Comparison of ENCODE assay signal across 18 cellular contexts in the genomic region with DNA sequence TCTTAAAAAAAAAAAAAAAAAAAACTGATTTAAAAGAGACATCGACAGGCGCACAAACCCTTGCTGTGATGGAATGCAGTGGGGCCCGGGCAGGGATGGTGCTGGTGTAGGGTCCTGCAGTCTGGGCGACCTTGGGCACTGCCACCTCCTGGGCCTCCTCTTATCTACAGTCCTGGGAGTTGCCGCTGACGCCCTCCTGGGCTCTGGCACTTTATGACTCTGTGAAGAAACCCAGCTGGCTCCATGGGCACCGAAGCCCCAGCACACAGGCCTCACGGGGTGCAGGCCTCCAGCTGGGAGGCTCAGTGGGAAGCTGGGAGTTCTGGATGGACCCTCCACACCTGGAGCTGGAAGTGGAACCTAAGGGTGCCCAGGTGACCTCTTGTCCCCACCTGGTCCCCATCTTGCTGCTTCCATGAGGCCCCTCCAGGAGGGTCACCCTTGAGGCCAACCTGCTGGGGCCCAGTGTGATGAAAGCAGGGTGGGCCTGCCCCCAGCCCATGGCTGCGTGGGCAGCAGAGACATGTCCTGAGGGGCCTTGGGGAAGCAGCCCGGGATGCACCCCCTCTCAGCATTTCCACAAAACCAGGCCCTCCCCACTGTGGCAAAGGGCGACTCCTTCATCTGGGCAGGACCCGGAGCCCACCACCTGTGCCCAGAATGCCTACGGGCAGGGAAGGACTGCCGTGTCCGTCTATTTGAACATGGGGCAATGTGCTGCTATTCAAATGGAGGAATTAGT.
DNase-seq lines count a peak whose midpoint lies in the region; FAIRE-seq and TF ChIP-seq lines count a peak whose summit lies in the region.
"Had no signal": no experiment of that assay in that cellular context is flagged by ENCODE, and none has a peak within 500 bp of the region (broad histone marks: within the 10 kb centered on the region; RNA-seq: fewer than 3 reads in every experiment).

No MANE protein-coding gene starts in this region.

- CTCF ChIA-PET in H1 (lab: Charles Lee; ENCODE audit: partially characterized antibody): interaction anchor here (0.6 to 1.0 kb wide), 2 partner anchors 61 to 189 kb away, joined by 3 read pairs; no protein-coding TSS in a partner anchor

- no peak overlapping the region for H2BK12ac ChIP-seq in H1 (ENCODE audit: low read depth, low read length)

- H3K56ac ChIP-seq in H1 (replicated peaks; ENCODE audit: insufficient read length, low read depth, low read length): no peak overlapping the region

- H4K91ac ChIP-seq in H1 (replicated peaks; ENCODE audit: insufficient read length, low read length): no peak overlapping the region

- H3K18ac ChIP-seq in H1 (ENCODE audit: extremely low read depth, low read length): no peak overlapping the region

- intact Hi-C loops in stomach (cut with DNase I; ENCODE audit: low total_unique reads): no loop called here

- peaks cover 4% of the 10 kb centered on the region for H3K27me3 Mint-ChIP-seq in HFFc6 (ENCODE audit: insufficient read depth)
- H3K27me3 Mint-ChIP-seq: B cell; dendritic cell treated with granulocyte-macrophage colony-stimulating factor and Interleukin-4, amounts not matched to agents 40 ng/mL and 50 ng/mL, for 4 days; stimulated activated memory B cell treated with anti-CD40 and anti-IgM and Interleukin-4, amounts not matched to agents 10 μg/mL and 1 μg/mL and 100 μg/mL, for 72 hours had no signal

- H3K4me3 Mint-ChIP-seq in HFFc6: no peak overlapping the region
- H3K4me3 Mint-ChIP-seq: B cell; dendritic cell treated with granulocyte-macrophage colony-stimulating factor and Interleukin-4, amounts not matched to agents 40 ng/mL and 50 ng/mL, for 4 days; stimulated activated memory B cell treated with anti-CD40 and anti-IgM and Interleukin-4, amounts not matched to agents 10 μg/mL and 1 μg/mL and 100 μg/mL, for 72 hours had no signal

- H3K36me3 ChIP-seq in Peyer's patch: peaks cover 0 to 8% (median 0%) of the 10 kb centered on the region in 3 donors
- H3K36me3 ChIP-seq in H1 (ENCODE audit: control insufficient read depth in 2 of 4, insufficient read depth in 4 of 4, low read length in 3 of 4): no peaks in the 10 kb centered on the region
- H3K36me3 ChIP-seq in stomach: peaks cover 0 to 28% (median 9%) of the 10 kb centered on the region in 4 donors
- no peaks in the 10 kb centered on the region for H3K36me3 ChIP-seq in MG63
- H3K36me3 ChIP-seq: HAP-1 had no signal

- peaks cover 22% of the 10 kb centered on the region for H3K4me1 Mint-ChIP-seq in HFFc6 (ENCODE audit: low read depth)

- H3K9me3 Mint-ChIP-seq in HFFc6: no peaks in the 10 kb centered on the region
- H3K9me3 Mint-ChIP-seq: activated T-helper 2 cell treated with anti-CD3 and anti-CD28 coated beads, Interferon-gamma antibody, Interleukin-2, Interleukin-4, amounts not matched to agents 10 μg/mL and 5 μg/mL and 100 μg/mL, durations not matched to agents 14 hours and 24 hours and 36 hours; dendritic cell treated with granulocyte-macrophage colony-stimulating factor and Interleukin-4, amounts not matched to agents 40 ng/mL and 50 ng/mL, for 4 days; stimulated activated memory B cell treated with anti-CD40 and anti-IgM and Interleukin-4, amounts not matched to agents 10 μg/mL and 1 μg/mL and 100 μg/mL, for 72 hours had no signal

- no peak overlapping the region for H2AK5ac ChIP-seq in H1 (ENCODE audit: low read depth, low read length)

- H3K79me1 ChIP-seq in H1 (ENCODE audit: low read depth, low read length): peaks cover 6% of the 10 kb centered on the region

- H3K4me1 ChIP-seq in Peyer's patch (peaks cover 0 to 62% (median 19%) of the 10 kb centered on the region in 4 donors), H1 (replicated peaks in 1 of 4; ENCODE audit: control insufficient read depth in 3 of 4, insufficient read depth in 4 of 4, low read length in 3 of 4) (peaks cover 0 to 30% (median 20%) of the 10 kb centered on the region in 4 experiments; a peak in 6 of 7 replicates), stomach (peaks cover 58 to 80% (median 68%) of the 10 kb centered on the region in 4 donors)
- H3K4me1 ChIP-seq: HAP-1 had no signal

- no peak overlapping the region for H2AFZ ChIP-seq in H1 (ENCODE audit: low read length)

- H3K14ac ChIP-seq in H1 (ENCODE audit: insufficient read length): no peak overlapping the region

- no peak for TF ChIP-seq RAD21 in H1 (IDR thresholded peaks at IDR 0.05 in 1 of 2, conservative IDR thresholded peaks at IDR 0.05 in 1 of 2; ENCODE audit: low read depth in 2 of 2, low read length in 2 of 2)

- no peaks in the 10 kb centered on the region for H3K23me2 ChIP-seq in H1 (ENCODE audit: low read depth, low read length)

- peak in 3 of 6 experiments; percentile 24 to 44 (median 33) for TF ChIP-seq CTCF in Peyer's patch (IDR thresholded peaks at IDR 0.05)
- TF ChIP-seq CTCF in H1 (IDR thresholded peaks at IDR 0.05; ENCODE audit: control extremely low read depth in 1 of 3, insufficient read depth in 1 of 3, low read depth in 1 of 3, low read length in 3 of 3): no peak
- no peak for TF ChIP-seq CTCF in stomach (IDR thresholded peaks at IDR 0.05)
- TF ChIP-seq CTCF in HFFc6 (IDR thresholded peaks at IDR 0.05): no peak

- H3K4me3 ChIP-seq in Peyer's patch (peak overlapping the region in 2 of 4 donors; percentile 22 to 24), H1 (ENCODE audit: extremely low read depth in 1 of 4, insufficient read depth in 2 of 4, low read depth in 3 of 4, low read length in 4 of 4) (no peak overlapping the region), stomach (peak overlapping the region in 1 of 4 donors; percentile 16), MG63 (no peak overlapping the region)
- H3K4me3 ChIP-seq: HAP-1 had no signal

- no peak overlapping the region for H3K23ac ChIP-seq in H1 (ENCODE audit: insufficient read length)

- TF ChIP-seq EP300 in H1 (IDR thresholded peaks at IDR 0.05; ENCODE audit: borderline replicate concordance in 1 of 2, low read depth in 2 of 2, low read length in 2 of 2) (no peak), stomach (IDR thresholded peaks at IDR 0.05) (no peak)

- peak in 2 of 3 donors; percentile 86 to 88 for DNase-seq in Peyer's patch
- DNase-seq in H1 (ENCODE audit: low read depth in 1 of 2, low spot score in 2 of 2): no peak
- peak; percentile 53 for DNase-seq in mucosa of gallbladder (ENCODE audit: low spot score)
- DNase-seq in stomach: peak; percentile 56
- DNase-seq in AG20443 (ENCODE audit: low spot score): no peak
- DNase-seq in HFFc6: no peak
- no peak for DNase-seq in globus pallidus (ENCODE audit: low spot score)
- no peak for DNase-seq in MG63
- DNase-seq: MV-4-11, NCI-H2081, NCI-H748 treated with DMSO at 0.1 percent for 48 hours, WERI-Rb-1 had no signal

- H2BK20ac ChIP-seq in H1 (ENCODE audit: low read length): no peak overlapping the region

- H4K5ac ChIP-seq in H1 (ENCODE audit: insufficient read length, low read depth, low read length): no peak overlapping the region

- POLR2A ChIA-PET in H1 (lab: Charles Lee; ENCODE audit: partially characterized antibody): interaction anchor here (1.2 to 1.6 kb wide), 2 partner anchors 12 to 131 kb away, joined by 4 read pairs; no protein-coding TSS in a partner anchor

- H3K9me3 ChIP-seq in Peyer's patch (no peaks in the 10 kb centered on the region), H1 (ENCODE audit: insufficient read depth in 2 of 2, low read depth in 1 of 2, low read length in 1 of 2) (no peaks in the 10 kb centered on the region), stomach (no peaks in the 10 kb centered on the region), MG63 (no peaks in the 10 kb centered on the region)
- H3K9me3 ChIP-seq: HAP-1, neutrophil had no signal

- H3K27ac Mint-ChIP-seq in HFFc6: no peak overlapping the region
- H3K27ac Mint-ChIP-seq: activated T-helper 2 cell treated with anti-CD3 and anti-CD28 coated beads, Interferon-gamma antibody, Interleukin-2, Interleukin-4, amounts not matched to agents 10 μg/mL and 5 μg/mL and 100 μg/mL, durations not matched to agents 14 hours and 24 hours and 36 hours; B cell; dendritic cell treated with granulocyte-macrophage colony-stimulating factor and Interleukin-4, amounts not matched to agents 40 ng/mL and 50 ng/mL, for 4 days; stimulated activated memory B cell treated with anti-CD40 and anti-IgM and Interleukin-4, amounts not matched to agents 10 μg/mL and 1 μg/mL and 100 μg/mL, for 72 hours had no signal

- no peaks in the 10 kb centered on the region for H3K36me3 Mint-ChIP-seq in HFFc6 (ENCODE audit: low read depth)
- H3K36me3 Mint-ChIP-seq: stimulated activated memory B cell treated with anti-CD40 and anti-IgM and Interleukin-4, amounts not matched to agents 10 μg/mL and 1 μg/mL and 100 μg/mL, for 72 hours had no signal

- TF ChIP-seq POLR2A in Peyer's patch (IDR thresholded peaks at IDR 0.05) (peak in 1 of 2 donors; percentile 64), H1 (IDR thresholded peaks at IDR 0.05; ENCODE audit: control extremely low read depth in 1 of 2, low read depth in 2 of 2, low read length in 2 of 2) (no peak), stomach (IDR thresholded peaks at IDR 0.05) (no peak)

- WGBS in H1 (ENCODE audit: extremely low coverage in 1 of 2, insufficient coverage in 1 of 2, insufficient read length in 1 of 2, insufficient replicate concordance in 2 of 2, low coverage in 1 of 2, low lambda C conversion rate in 2 of 2, missing lambda C conversion rate in 1 of 2), 2 experiments: 90% methylated on average over 12 of the region's 15 CpGs; no CpG with 5 or more reads in 1 of the 2 experiments
- WGBS in stomach, 5 donors: 41 to 54% (median 51%) methylated on average over 14 to 15 of the region's 15 CpGs

- no peaks in the 10 kb centered on the region; a peak in 1 of 4 replicates for H3K79me2 ChIP-seq in H1 (ENCODE audit: control insufficient read depth in 1 of 2, insufficient read depth in 2 of 2, low read length in 2 of 2)

- FAIRE-seq in H1 (lab: Jason Lieb, UNC): no peak

- H3K27me3 ChIP-seq in Peyer's patch (no peaks in the 10 kb centered on the region), H1 (replicated peaks in 1 of 4; ENCODE audit: control insufficient read depth in 3 of 4, extremely low read depth in 1 of 4, insufficient read depth in 3 of 4, low read length in 3 of 4) (no peaks in the 10 kb centered on the region), stomach (no peaks in the 10 kb centered on the region), MG63 (no peaks in the 10 kb centered on the region)
- H3K27me3 ChIP-seq: neutrophil had no signal

- H3K4ac ChIP-seq in H1 (replicated peaks; ENCODE audit: insufficient read length, low read depth, low read length): no peak overlapping the region

- H4K8ac ChIP-seq in H1 (ENCODE audit: extremely low read depth, insufficient read depth, low read length): no peak overlapping the region; the same call in 1 of the 2 replicates

- no peak overlapping the region for H2BK120ac ChIP-seq in H1 (replicated peaks; ENCODE audit: low read depth, low read length)

- peaks cover 22 to 38% of the 10 kb centered on the region in 2 experiments for H4K20me1 ChIP-seq in H1 (replicated peaks in 1 of 2; ENCODE audit: control insufficient read depth in 1 of 2, insufficient read depth in 2 of 2, low read length in 2 of 2)

- H3K27ac ChIP-seq in Peyer's patch (peak overlapping the region in 3 of 4 donors; percentile 79 to 92 (median 87)), H1 (ENCODE audit: low read depth, low read length) (no peak overlapping the region), stomach (peak overlapping the region; percentile 84 to 93 (median 89))
- H3K27ac ChIP-seq: neutrophil, WERI-Rb-1 had no signal

- peak overlapping the region; percentile 66; the same call in 1 of the 2 replicates for H2BK5ac ChIP-seq in H1 (ENCODE audit: low read depth, low read length)

- no peak overlapping the region for H2BK15ac ChIP-seq in H1 (ENCODE audit: low read length)

- H3K4me2 ChIP-seq in H1 (ENCODE audit: insufficient read depth in 1 of 2, low read depth in 2 of 2, low read length in 2 of 2): no peak overlapping the region

- no peak overlapping the region for H3K9ac ChIP-seq in H1 (replicated peaks in 1 of 4; ENCODE audit: extremely low read depth in 1 of 4, low read depth in 3 of 4, low read length in 3 of 4)

Comparison
In these comparisons a context has a peak if more than half of its experiments do, and no peak if none do; other contexts are left out.
1. DNase-seq: peak in Peyer's patch (2 of 3), mucosa of gallbladder (single experiment) and stomach (single experiment); none in H1 (0 of 2), AG20443 (single experiment), HFFc6 (single experiment), globus pallidus (single experiment) and MG63 (single experiment).